In genomic region chr10:53356616-53357349, GRCh38 we compare ENCODE assay signal across 20 cellular contexts.
A peak's percentile ranks its signal among the peaks of the same experiment; 100 is the strongest.
DNase-seq lines count a peak whose midpoint lies in the region; ATAC-seq, FAIRE-seq and TF ChIP-seq lines count a peak whose summit lies in the region.
"Had no signal": no experiment of that assay in that cellular context is flagged by ENCODE, and none has a peak within 500 bp of the region (broad histone marks: within the 10 kb centered on the region; RNA-seq: fewer than 3 reads in every experiment).

No MANE protein-coding gene starts in this region.

- H3K79me2 ChIP-seq in H1 (ENCODE audit: control insufficient read depth in 1 of 2, insufficient read depth in 2 of 2, low read length in 2 of 2) (no peaks in the 10 kb centered on the region), trophoblast cell (ENCODE audit: control insufficient read depth, insufficient read depth, low read length, poor library complexity) (no peaks in the 10 kb centered on the region)

- no peak overlapping the region for H3K18ac ChIP-seq in H1 (ENCODE audit: extremely low read depth, low read length)
- H3K18ac ChIP-seq in trophoblast cell (ENCODE audit: low read length) = no peak overlapping the region

- POLR2A ChIA-PET in H1 (lab: Charles Lee; ENCODE audit: partially characterized antibody) = no interaction called here

- H3K27me3 ChIP-seq in RWPE2 (ENCODE audit: insufficient read depth, poor library complexity, severe bottlenecking) (no peaks in the 10 kb centered on the region), H1 (replicated peaks in 1 of 4; ENCODE audit: control insufficient read depth in 3 of 4, extremely low read depth in 1 of 4, insufficient read depth in 3 of 4, low read length in 3 of 4) (no peaks in the 10 kb centered on the region), trophoblast cell (ENCODE audit: insufficient read depth, low read length) (no peaks in the 10 kb centered on the region)
- H3K27me3 ChIP-seq: BLaER1, SJSA1 had no signal

- H3K23me2 ChIP-seq in H1 (ENCODE audit: low read depth, low read length) = no peaks in the 10 kb centered on the region

- no peak overlapping the region for H4K12ac ChIP-seq in trophoblast cell (ENCODE audit: low read depth, low read length)

- peaks cover 0 to 4% of the 10 kb centered on the region in 2 donors for H3K36me3 Mint-ChIP-seq in activated naive CD4-positive, alpha-beta T cell treated with anti-CD3 and anti-CD28 coated beads, Interleukin-2, amount 50 U/mL, for 72 hours
- H3K36me3 Mint-ChIP-seq: IgD-negative memory B cell had no signal

- no peak overlapping the region for H2BK15ac ChIP-seq in H1 (ENCODE audit: low read length)

- H2BK120ac ChIP-seq in H1 (replicated peaks; ENCODE audit: low read depth, low read length) (peak overlapping the region; percentile 95), trophoblast cell (ENCODE audit: insufficient read depth, low read length, poor library complexity) (peak overlapping the region; percentile 46)

- H3K4me2 ChIP-seq in H1 (ENCODE audit: insufficient read depth in 1 of 2, low read depth in 2 of 2, low read length in 2 of 2) (no peak overlapping the region), trophoblast cell (ENCODE audit: low read length) (no peak overlapping the region)
- H3K4me2 ChIP-seq: BLaER1 had no signal

- H2BK5ac ChIP-seq in H1 (ENCODE audit: low read depth, low read length) (no peak overlapping the region; the same call in 1 of the 2 replicates), trophoblast cell (ENCODE audit: low read depth, low read length, poor library complexity) (no peak overlapping the region)

- no peak for FAIRE-seq in H1 (lab: Jason Lieb, UNC)
- FAIRE-seq: GM12891 had no signal

- H3K23ac ChIP-seq in H1 (ENCODE audit: insufficient read length) (no peak overlapping the region), trophoblast cell (ENCODE audit: low read length) (no peak overlapping the region)

- TF ChIP-seq POLR2A in H1 (IDR thresholded peaks at IDR 0.05; ENCODE audit: control extremely low read depth in 1 of 2, low read depth in 2 of 2, low read length in 2 of 2) = no peak

- no peak overlapping the region for H3K56ac ChIP-seq in H1 (replicated peaks; ENCODE audit: insufficient read length, low read depth, low read length)

- peak; percentile 53 for ATAC-seq in RWPE2 (ENCODE audit: low read depth)
- ATAC-seq in HG03280 (IDR thresholded peaks at IDR 0.05; ENCODE audit: unreplicated experiment) = no peak
- no peak for ATAC-seq in activated naive CD4-positive, alpha-beta T cell treated with anti-CD3 and anti-CD28 coated beads, Interleukin-2, amount 50 U/mL, for 72 hours

- H2AFZ ChIP-seq in H1 (ENCODE audit: low read length) (no peak overlapping the region), trophoblast cell (ENCODE audit: insufficient read depth, low read length, poor library complexity) (no peak overlapping the region)

- H3K79me1 ChIP-seq in H1 (ENCODE audit: low read depth, low read length) (no peaks in the 10 kb centered on the region), trophoblast cell (ENCODE audit: low read length) (peaks cover 3% of the 10 kb centered on the region)

- WGBS in H1 (ENCODE audit: extremely low coverage in 1 of 2, insufficient coverage in 1 of 2, insufficient read length in 1 of 2, insufficient replicate concordance in 2 of 2, low coverage in 1 of 2, low lambda C conversion rate in 2 of 2, missing lambda C conversion rate in 1 of 2), 2 experiments = 87% methylated on average over 3 of the region's 3 CpGs; no CpG with 5 or more reads in 1 of the 2 experiments
- WGBS in trophoblast cell (ENCODE audit: extremely low coverage, insufficient coverage, insufficient read length) = no CpG with 5 or more reads among the region's 3 CpGs

- no peak overlapping the region for H3K27ac Mint-ChIP-seq in activated naive CD4-positive, alpha-beta T cell treated with anti-CD3 and anti-CD28 coated beads, Interleukin-2, amount 50 U/mL, for 72 hours
- H3K27ac Mint-ChIP-seq: IgD-negative memory B cell had no signal

- peaks cover 17% of the 10 kb centered on the region for H3K4me1 ChIP-seq in RWPE2 (ENCODE audit: insufficient read depth, poor library complexity, severe bottlenecking)
- peaks cover 0 to 9% (median 9%) of the 10 kb centered on the region in 4 experiments; a peak in 4 of 7 replicates for H3K4me1 ChIP-seq in H1 (replicated peaks in 1 of 4; ENCODE audit: control insufficient read depth in 3 of 4, insufficient read depth in 4 of 4, low read length in 3 of 4)
- H3K4me1 ChIP-seq in trophoblast cell (ENCODE audit: control insufficient read depth in 1 of 2, insufficient read depth in 2 of 2, low read length in 2 of 2) = peaks cover 2 to 6% of the 10 kb centered on the region in 2 experiments
- H3K4me1 ChIP-seq: BLaER1, SJSA1 had no signal

- H2BK12ac ChIP-seq in H1 (ENCODE audit: low read depth, low read length) (no peak overlapping the region), trophoblast cell (ENCODE audit: low read length) (peak overlapping the region; percentile 50)

- H4K8ac ChIP-seq in H1 (ENCODE audit: extremely low read depth, insufficient read depth, low read length) = no peak overlapping the region
- no peak overlapping the region for H4K8ac ChIP-seq in trophoblast cell (ENCODE audit: low read depth, low read length)

- peaks cover 13 to 20% of the 10 kb centered on the region in 2 donors for H3K9me3 Mint-ChIP-seq in activated naive CD4-positive, alpha-beta T cell treated with anti-CD3 and anti-CD28 coated beads, Interleukin-2, amount 50 U/mL, for 72 hours

- H3K36me3 ChIP-seq in RWPE2 (ENCODE audit: low read depth) (no peaks in the 10 kb centered on the region), H1 (ENCODE audit: control insufficient read depth in 2 of 4, insufficient read depth in 4 of 4, low read length in 3 of 4) (no peaks in the 10 kb centered on the region), trophoblast cell (ENCODE audit: control insufficient read depth in 1 of 2, insufficient read depth in 2 of 2, low read length in 2 of 2) (no peaks in the 10 kb centered on the region)
- H3K36me3 ChIP-seq: BLaER1, SJSA1 had no signal

- TF ChIP-seq RAD21 in H1 (IDR thresholded peaks at IDR 0.05 in 1 of 2, conservative IDR thresholded peaks at IDR 0.05 in 1 of 2; ENCODE audit: low read depth in 2 of 2, low read length in 2 of 2) = no peak

- H2BK20ac ChIP-seq in H1 (ENCODE audit: low read length) = no peak overlapping the region; the same call in 1 of the 2 replicates

- CTCF ChIA-PET in H1 (lab: Charles Lee; ENCODE audit: partially characterized antibody) = no interaction called here

- H2AK5ac ChIP-seq in H1 (ENCODE audit: low read depth, low read length) (no peak overlapping the region), trophoblast cell (ENCODE audit: low read length) (no peak overlapping the region)

- TF ChIP-seq CTCF in RWPE2 (IDR thresholded peaks at IDR 0.05; ENCODE audit: poor library complexity, severe bottlenecking) (no peak), H1 (IDR thresholded peaks at IDR 0.05; ENCODE audit: control extremely low read depth in 1 of 3, insufficient read depth in 1 of 3, low read depth in 1 of 3, low read length in 3 of 3) (no peak)

- H3K14ac ChIP-seq in H1 (ENCODE audit: insufficient read length) = no peak overlapping the region
- H3K14ac ChIP-seq in trophoblast cell (ENCODE audit: low read length) = no peak overlapping the region

- DNase-seq in DMS53 (lab: John Stamatoyannopoulos, UW) (peak; percentile 25), DMS53 treated with DMSO at 0.1 percent for 48 hours (lab: John Stamatoyannopoulos, UW; ENCODE audit: unreplicated experiment) (no peak), RWPE2 (ENCODE audit: low spot score) (no peak), H1 (ENCODE audit: low read depth in 1 of 2, low spot score in 2 of 2) (no peak), trophoblast cell (no peak), kidney tubule cell (ENCODE audit: low spot score) (no peak)
- no peak for DNase-seq in activated naive CD4-positive, alpha-beta T cell treated with anti-CD3 and anti-CD28 coated beads, Interleukin-2, amount 50 U/mL, for 72 hours (ENCODE audit: low spot score in 2 of 2)
- DNase-seq: HCEC 1CT; NCI-H1436; NCI-H2029 treated with DMSO at 0.1 percent for 48 hours; NCI-H510A treated with DMSO at 0.1 percent for 48 hours; NK-92 treated with Interleukin-12 subunit alpha and Interleukin-12 subunit beta, amount 100 ng/mL, for 24 hours; OCI-M1 had no signal

- H3K9me3 ChIP-seq in RWPE2 (ENCODE audit: severe bottlenecking) = no peaks in the 10 kb centered on the region
- H3K9me3 ChIP-seq in H1 (ENCODE audit: insufficient read depth in 2 of 2, low read depth in 1 of 2, low read length in 1 of 2) = no peaks in the 10 kb centered on the region
- H3K9me3 ChIP-seq in trophoblast cell (ENCODE audit: insufficient read depth, low read depth, low read length) = no peaks in the 10 kb centered on the region
- H3K9me3 ChIP-seq: BLaER1, SJSA1 had no signal

- no peak for TF ChIP-seq EP300 in H1 (IDR thresholded peaks at IDR 0.05; ENCODE audit: borderline replicate concordance in 1 of 2, low read depth in 2 of 2, low read length in 2 of 2)

- no peaks in the 10 kb centered on the region for H4K20me1 ChIP-seq in H1 (replicated peaks in 1 of 2; ENCODE audit: control insufficient read depth in 1 of 2, insufficient read depth in 2 of 2, low read length in 2 of 2)
- H4K20me1 ChIP-seq: BLaER1 had no signal

- H3K27ac ChIP-seq in RWPE2 (ENCODE audit: poor library complexity, severe bottlenecking) = peak overlapping the region; percentile 29
- no peak overlapping the region for H3K27ac ChIP-seq in H1 (ENCODE audit: low read depth, low read length)
- peak overlapping the region; percentile 26 for H3K27ac ChIP-seq in trophoblast cell (ENCODE audit: low read depth, low read length)
- H3K27ac ChIP-seq: 22Rv1, BLaER1, RWPE1, SJSA1 had no signal

- peak overlapping the region; percentile 85 for H3K4ac ChIP-seq in H1 (replicated peaks; ENCODE audit: insufficient read length, low read depth, low read length)
- no peak overlapping the region for H3K4ac ChIP-seq in trophoblast cell (ENCODE audit: low read depth, low read length)

- H3K9ac ChIP-seq in H1 (replicated peaks in 1 of 4; ENCODE audit: extremely low read depth in 1 of 4, low read depth in 3 of 4, low read length in 3 of 4) (no peak overlapping the region), trophoblast cell (ENCODE audit: low read length) (no peak overlapping the region)
- H3K9ac ChIP-seq: BLaER1 had no signal

- H4K5ac ChIP-seq in H1 (ENCODE audit: insufficient read length, low read depth, low read length) = no peak overlapping the region

- H4K91ac ChIP-seq in H1 (replicated peaks; ENCODE audit: insufficient read length, low read length) (peak overlapping the region; percentile 96), trophoblast cell (ENCODE audit: low read depth, low read length) (no peak overlapping the region)

- H3K4me3 ChIP-seq in RWPE2 (ENCODE audit: severe bottlenecking) = no peak overlapping the region
- H3K4me3 ChIP-seq in H1 (ENCODE audit: extremely low read depth in 1 of 4, insufficient read depth in 2 of 4, low read depth in 3 of 4, low read length in 4 of 4) = no peak overlapping the region
- H3K4me3 ChIP-seq in trophoblast cell (ENCODE audit: low read depth, low read length) = no peak overlapping the region
- H3K4me3 ChIP-seq: BLaER1, SJSA1 had no signal

TF ChIP-seq in H1, 55 proteins besides CTCF, POLR2A, EP300 and RAD21 (continues in another document):
- TF ChIP-seq FOSL1 (IDR thresholded peaks at IDR 0.05; ENCODE audit: insufficient read depth, low read depth, low read length) = no peak
- no peak for TF ChIP-seq NRF1 (IDR thresholded peaks at IDR 0.05; ENCODE audit: low read depth, low read length)
- TF ChIP-seq CEBPB (IDR thresholded peaks at IDR 0.05; ENCODE audit: low read depth, low read length) = no peak
- TF ChIP-seq CHD2 (IDR thresholded peaks at IDR 0.05; ENCODE audit: low read length) = no peak
